Comparison of ENCODE assay signal across 21 cellular contexts in the genomic region with DNA sequence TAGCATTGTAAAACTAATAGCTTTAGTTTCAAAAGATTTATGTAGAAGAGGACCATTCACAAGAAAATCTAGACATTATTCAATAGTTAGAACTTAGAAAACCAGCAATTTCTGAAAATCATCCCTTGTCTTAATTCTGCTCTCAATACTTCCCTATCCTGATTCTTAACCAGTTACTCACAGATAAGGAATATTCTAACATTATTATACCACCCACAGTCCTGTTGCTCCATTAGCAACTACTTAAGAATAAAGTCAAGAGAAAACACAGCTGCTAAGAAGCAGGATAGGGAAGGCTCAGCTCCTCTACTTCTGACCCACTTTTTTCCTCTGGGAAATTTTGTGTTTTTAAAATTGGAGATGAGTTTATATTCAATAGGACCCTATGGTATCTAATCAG. TPM values are rescaled to one million over a fixed set of nuclear protein-coding genes. Genes with fewer than 3 reads are reported as not detected.
DNase-seq lines count a peak whose midpoint lies in the region; FAIRE-seq and TF ChIP-seq lines count a peak whose summit lies in the region.
"Had no signal": no experiment of that assay in that cellular context is flagged by ENCODE, and none has a peak within 500 bp of the region (broad histone marks: within the 10 kb centered on the region; RNA-seq: fewer than 3 reads in every experiment).

No MANE protein-coding gene starts in this region.

- no peak overlapping the region for H2AFZ ChIP-seq in GM23248
- H2AFZ ChIP-seq: GM23338 had no signal

- H3K9ac ChIP-seq in GM23248 = no peak overlapping the region
- H3K9ac ChIP-seq: BLaER1 had no signal

- no peaks in the 10 kb centered on the region for H3F3A ChIP-seq in GM23248 (ENCODE audit: insufficient read depth)

- H3K27ac ChIP-seq in GM23248 (no peak overlapping the region), small intestine (ENCODE audit: low read depth in 1 of 2, low read length in 1 of 2) (no peak overlapping the region), testis (no peak overlapping the region)
- H3K27ac ChIP-seq: BLaER1, HL-60 had no signal

- H3K36me3 ChIP-seq in GM23248 (ENCODE audit: low read depth) (no peaks in the 10 kb centered on the region), small intestine (ENCODE audit: control insufficient read depth in 2 of 2, insufficient read depth in 2 of 2, low read length in 2 of 2) (no peaks in the 10 kb centered on the region), testis (ENCODE audit: low read depth, missing control alignments) (no peaks in the 10 kb centered on the region)
- H3K36me3 ChIP-seq: BLaER1 had no signal

- H3K4me2 ChIP-seq in GM23248 (ENCODE audit: unreplicated experiment) = no peak overlapping the region
- H3K4me2 ChIP-seq: BLaER1, GM23338 had no signal

- H4K20me1 ChIP-seq in GM23248 (ENCODE audit: insufficient read depth) = no peaks in the 10 kb centered on the region
- H4K20me1 ChIP-seq: BLaER1 had no signal

- no peak overlapping the region for H3K4me3 ChIP-seq in GM23248
- H3K4me3 ChIP-seq in fibroblast of pulmonary artery (replicated peaks; ENCODE audit: low read depth, low read length) = no peak overlapping the region
- no peak overlapping the region for H3K4me3 ChIP-seq in small intestine (ENCODE audit: low read depth in 1 of 2, low read length in 2 of 2)
- no peak overlapping the region for H3K4me3 ChIP-seq in testis
- H3K4me3 ChIP-seq: BLaER1, GM23338, K562 had no signal

- peak; percentile 44 for FAIRE-seq in small intestine (lab: Jason Lieb, UNC)
- FAIRE-seq: A204.1, GM19239, H54, K562 had no signal

- intact Hi-C loops in testis (cut with DNase I; ENCODE audit: low total_unique reads) = no loop called here

- TF ChIP-seq POLR2A in testis (IDR thresholded peaks at IDR 0.05) = no peak

- H3K4me1 ChIP-seq in GM23248 (ENCODE audit: insufficient read depth) (no peaks in the 10 kb centered on the region), small intestine (ENCODE audit: control insufficient read depth in 2 of 2, insufficient read depth in 1 of 2, low read depth in 1 of 2, low read length in 1 of 2) (no peaks in the 10 kb centered on the region), testis (no peaks in the 10 kb centered on the region)
- H3K4me1 ChIP-seq: BLaER1 had no signal

- H3K9me3 ChIP-seq in GM23248 (ENCODE audit: low read depth) = no peaks in the 10 kb centered on the region
- no peaks in the 10 kb centered on the region for H3K9me3 ChIP-seq in small intestine (ENCODE audit: control insufficient read depth, low read depth)
- no peaks in the 10 kb centered on the region for H3K9me3 ChIP-seq in testis
- H3K9me3 ChIP-seq: BLaER1 had no signal

- no peak for TF ChIP-seq CTCF in fibroblast of pulmonary artery (IDR thresholded peaks at IDR 0.05; ENCODE audit: low read length, missing control alignments)
- TF ChIP-seq CTCF in testis (IDR thresholded peaks at IDR 0.05) = no peak

- no peaks in the 10 kb centered on the region for H3K9me2 ChIP-seq in GM23248 (ENCODE audit: insufficient read depth)

- in situ Hi-C loops in GM23248 (cut with MboI) = no loop called here

- no peaks in the 10 kb centered on the region for H3K79me2 ChIP-seq in GM23248 (ENCODE audit: insufficient read depth)

- DNase-seq in GM23248 = peak; percentile 2
- peak; percentile 55 for DNase-seq in amniotic epithelial cell (ENCODE audit: low read depth)
- DNase-seq in fibroblast of pulmonary artery (ENCODE audit: low read depth) = peak; percentile 37
- DNase-seq in small intestine = no peak
- DNase-seq in testis = no peak
- DNase-seq in NCI-H1417 (lab: John Stamatoyannopoulos, UW) = no peak
- DNase-seq in A172 (ENCODE audit: low spot score) = no peak
- DNase-seq in amniotic stem cell (lab: John Stamatoyannopoulos, UW) = no peak
- DNase-seq: CD4-positive, alpha-beta memory T cell; DMS153; DMS79; GDM1; HCEC 1CT had no signal

- H3K27me3 ChIP-seq in GM23248 (replicated peaks; ENCODE audit: insufficient read depth) (no peaks in the 10 kb centered on the region), small intestine (ENCODE audit: control insufficient read depth in 2 of 2, insufficient read depth in 2 of 2, low read length in 2 of 2) (no peaks in the 10 kb centered on the region), testis (no peaks in the 10 kb centered on the region)

RNA-seq across cellular contexts. Expression of gene PHKA1, which starts 47.7 kb away (rescaled TPM):
- total RNA-seq in GM23248 (2014; rRNA removed; shearing (Covaris generic)) = 1.6 and 2.5 TPM in 2 replicates
- polyA plus RNA-seq in GM23248 (2016; fragmentation: Nextera tagmentation; extraction: Ambion mirVana) (1.4 and 1.6 TPM in 2 replicates), small intestine (1 to 10 TPM in 1 of 3 donors, under 1 TPM in 2; 0.22 to 1.4 (median 0.27) TPM), testis (ENCODE audit: insufficient read depth, low read depth, low replicate concordance) (3.6 TPM)
- 10 to 100 TPM; 11.4 to 13.1 TPM for total RNA-seq in testis
- total RNA-seq in A172 (2014; rRNA removed; shearing (Covaris generic)) = 7.5 and 7.9 TPM in 2 replicates
- polyA plus RNA-seq: CD14-positive monocyte; CD4-positive, alpha-beta memory T cell had no signal

Comparison
In these comparisons a context has a peak if more than half of its experiments do, and no peak if none do; other contexts are left out.
1. DNase-seq: peak in GM23248 (single experiment), amniotic epithelial cell (single experiment) and fibroblast of pulmonary artery (single experiment); none in small intestine (single experiment), testis (single experiment), NCI-H1417 (0 of 3), A172 (single experiment) and amniotic stem cell (single experiment).